ENCODE assay signal across 11 cellular contexts in the genomic region with DNA sequence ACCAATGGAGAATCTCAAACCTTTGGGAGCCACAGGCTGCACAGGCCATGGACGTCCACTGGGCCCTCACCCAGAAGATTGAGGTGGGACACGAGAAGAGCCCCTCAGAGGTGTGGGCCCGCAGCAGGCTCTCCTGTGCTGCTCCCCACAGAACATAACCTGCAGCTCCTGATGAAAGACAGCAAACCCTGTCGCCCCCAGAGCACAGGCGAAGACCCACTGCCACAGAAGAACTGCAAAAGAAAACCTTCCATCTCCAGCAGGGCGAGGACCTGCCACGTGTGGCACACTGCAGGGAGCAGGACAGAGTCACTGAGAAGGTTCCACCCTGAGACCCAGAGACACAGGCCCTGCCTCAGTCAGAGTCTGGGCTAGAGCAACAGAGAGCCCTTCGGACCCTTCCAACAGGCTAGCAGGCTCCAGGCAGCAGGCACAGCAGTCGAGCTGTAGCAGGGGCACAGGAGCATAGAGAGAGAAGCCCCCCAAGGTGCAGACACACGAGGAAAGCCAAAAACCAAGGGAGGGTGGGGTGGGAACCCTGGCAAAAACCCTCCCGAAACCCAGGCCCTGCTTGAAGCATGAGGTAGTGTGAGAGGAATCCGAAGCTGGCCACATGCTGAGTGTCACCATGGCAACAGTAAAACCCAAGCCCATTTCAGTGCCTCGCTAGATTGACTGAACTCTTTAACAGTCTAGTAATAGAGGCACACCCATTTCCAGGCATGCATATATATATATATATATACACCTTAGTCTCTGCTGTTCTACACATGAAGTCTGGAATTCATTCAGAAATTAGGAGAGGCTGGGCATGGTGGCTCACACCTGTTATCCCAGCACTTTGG. TPM values are rescaled to one million over a fixed set of nuclear protein-coding genes. Genes with fewer than 3 reads are reported as not detected.
A peak's percentile ranks its signal among the peaks of the same experiment; 100 is the strongest.
DNase-seq lines count a peak whose midpoint lies in the region; ATAC-seq, FAIRE-seq and TF ChIP-seq lines count a peak whose summit lies in the region.
"Had no signal": no experiment of that assay in that cellular context is flagged by ENCODE, and none has a peak within 500 bp of the region (broad histone marks: within the 10 kb centered on the region; RNA-seq: fewer than 3 reads in every experiment).

No MANE protein-coding gene starts in this region.

- TF ChIP-seq EP300 in H1 (IDR thresholded peaks at IDR 0.05; ENCODE audit: borderline replicate concordance in 1 of 2, low read depth in 2 of 2, low read length in 2 of 2) = no peak

- H3K23me2 ChIP-seq in H1 (ENCODE audit: low read depth, low read length) = no peaks in the 10 kb centered on the region; the same call in 1 of the 2 replicates

- no peak overlapping the region for H2AK5ac ChIP-seq in H1 (ENCODE audit: low read depth, low read length)
- H2AK5ac ChIP-seq in neuronal stem cell (ENCODE audit: low read depth, low read length) = no peak overlapping the region

- TF ChIP-seq RAD21 in H1 (IDR thresholded peaks at IDR 0.05 in 1 of 2, conservative IDR thresholded peaks at IDR 0.05 in 1 of 2; ENCODE audit: low read depth in 2 of 2, low read length in 2 of 2) = no peak

- no peak overlapping the region for H3K4me3 ChIP-seq in H1 (ENCODE audit: extremely low read depth in 1 of 4, insufficient read depth in 2 of 4, low read depth in 3 of 4, low read length in 4 of 4)
- no peak overlapping the region for H3K4me3 ChIP-seq in neuronal stem cell (ENCODE audit: low read length in 2 of 2)
- H3K4me3 ChIP-seq: dorsolateral prefrontal cortex had no signal

- peaks cover 0 to 25% (median 24%) of the 10 kb centered on the region in 4 experiments; a peak in 6 of 7 replicates for H3K27me3 ChIP-seq in H1 (replicated peaks in 1 of 4; ENCODE audit: control insufficient read depth in 3 of 4, extremely low read depth in 1 of 4, insufficient read depth in 3 of 4, low read length in 3 of 4)
- peaks cover 0 to 3% (median 0%) of the 10 kb centered on the region in 3 experiments for H3K27me3 ChIP-seq in neuronal stem cell (ENCODE audit: control insufficient read depth in 3 of 3, insufficient read depth in 3 of 3, low read depth in 1 of 3, low read length in 3 of 3)
- H3K27me3 ChIP-seq: dorsolateral prefrontal cortex had no signal

- H2BK20ac ChIP-seq in H1 (ENCODE audit: low read length) = no peak overlapping the region

- no peaks in the 10 kb centered on the region for H3K36me3 ChIP-seq in H1 (ENCODE audit: control insufficient read depth in 2 of 4, insufficient read depth in 4 of 4, low read length in 3 of 4)
- H3K36me3 ChIP-seq in neuronal stem cell (replicated peaks in 1 of 2; ENCODE audit: control insufficient read depth in 2 of 2, insufficient read depth in 2 of 2, low read length in 2 of 2) = peaks cover 4 to 24% of the 10 kb centered on the region in 2 donors

- H3K27ac Mint-ChIP-seq in activated CD4-positive, alpha-beta T cell treated with anti-CD3 and anti-CD28 coated beads, Interleukin-2, amount 10 ng/mL, durations not matched to agents 24 days and 14 days = no peak overlapping the region
- H3K27ac Mint-ChIP-seq: T-cell had no signal

- H3K23ac ChIP-seq in H1 (ENCODE audit: insufficient read length) (no peak overlapping the region), neuronal stem cell (ENCODE audit: low read depth, low read length, poor library complexity) (no peak overlapping the region)

- H3K27ac ChIP-seq in H1 (ENCODE audit: low read depth, low read length) (no peak overlapping the region), neuronal stem cell (replicated peaks; ENCODE audit: low read length) (no peak overlapping the region)
- H3K27ac ChIP-seq: dorsolateral prefrontal cortex had no signal

- 63% methylated on average over 13 of the region's 13 CpGs; no CpG with 5 or more reads in 1 of the 2 experiments for WGBS in H1 (ENCODE audit: extremely low coverage in 1 of 2, insufficient coverage in 1 of 2, insufficient read length in 1 of 2, insufficient replicate concordance in 2 of 2, low coverage in 1 of 2, low lambda C conversion rate in 2 of 2, missing lambda C conversion rate in 1 of 2), 2 experiments
- WGBS in neuronal stem cell (ENCODE audit: extremely low coverage in 2 of 2, insufficient read length in 2 of 2, insufficient replicate concordance in 1 of 2), 2 donors = no CpG with 5 or more reads among the region's 13 CpGs

- H2BK120ac ChIP-seq in H1 (replicated peaks; ENCODE audit: low read depth, low read length) (no peak overlapping the region), neuronal stem cell (ENCODE audit: low read depth, low read length) (no peak overlapping the region)

- no peak for ATAC-seq in HG02885 (IDR thresholded peaks at IDR 0.05; ENCODE audit: poor library complexity, unreplicated experiment)
- no peak for ATAC-seq in GM21717 (IDR thresholded peaks at IDR 0.05; ENCODE audit: unreplicated experiment)
- ATAC-seq: T-cell had no signal

- H3K4me3 Mint-ChIP-seq in activated CD4-positive, alpha-beta T cell treated with anti-CD3 and anti-CD28 coated beads, Interleukin-2, amount 10 ng/mL, durations not matched to agents 24 days and 14 days = no peak overlapping the region
- H3K4me3 Mint-ChIP-seq: T-cell had no signal

- H4K8ac ChIP-seq in H1 (ENCODE audit: extremely low read depth, insufficient read depth, low read length) (no peak overlapping the region), neuronal stem cell (ENCODE audit: low read depth, low read length) (no peak overlapping the region)

- no peaks in the 10 kb centered on the region for H3K9me3 Mint-ChIP-seq in activated CD4-positive, alpha-beta T cell treated with anti-CD3 and anti-CD28 coated beads, Interleukin-2, amount 10 ng/mL, durations not matched to agents 24 days and 14 days
- H3K9me3 Mint-ChIP-seq: T-cell had no signal

- H3K79me1 ChIP-seq in H1 (ENCODE audit: low read depth, low read length) (no peaks in the 10 kb centered on the region), neuronal stem cell (ENCODE audit: low read depth, low read length) (no peaks in the 10 kb centered on the region)

- H2BK12ac ChIP-seq in H1 (ENCODE audit: low read depth, low read length) (peak overlapping the region; percentile 85), neuronal stem cell (ENCODE audit: low read length) (no peak overlapping the region)

- in situ Hi-C loops in GM13977 (cut with MboI; ENCODE audit: low pct_unique_long_range_greater_than_20kb, low sequenced_read_pairs, unreplicated experiment) = no loop called here

- H3K9me3 ChIP-seq in H1 (ENCODE audit: insufficient read depth in 2 of 2, low read depth in 1 of 2, low read length in 1 of 2) = no peaks in the 10 kb centered on the region
- no peaks in the 10 kb centered on the region for H3K9me3 ChIP-seq in neuronal stem cell (replicated peaks in 1 of 2; ENCODE audit: control insufficient read depth in 2 of 2, insufficient read depth in 1 of 2, low read depth in 1 of 2, low read length in 2 of 2)

- peaks cover 11 to 19% of the 10 kb centered on the region in 2 experiments for H4K20me1 ChIP-seq in H1 (replicated peaks in 1 of 2; ENCODE audit: control insufficient read depth in 1 of 2, insufficient read depth in 2 of 2, low read length in 2 of 2)

- H3K9ac ChIP-seq in H1 (replicated peaks in 1 of 4; ENCODE audit: extremely low read depth in 1 of 4, low read depth in 3 of 4, low read length in 3 of 4) (no peak overlapping the region), neuronal stem cell (ENCODE audit: low read depth, low read length, poor library complexity) (no peak overlapping the region)

- H3K27me3 Mint-ChIP-seq in activated CD4-positive, alpha-beta T cell treated with anti-CD3 and anti-CD28 coated beads, Interleukin-2, amount 10 ng/mL, durations not matched to agents 24 days and 14 days = no peaks in the 10 kb centered on the region
- H3K27me3 Mint-ChIP-seq: T-cell had no signal

- H3K79me2 ChIP-seq in H1 (ENCODE audit: control insufficient read depth in 1 of 2, insufficient read depth in 2 of 2, low read length in 2 of 2) = no peaks in the 10 kb centered on the region

- no peak overlapping the region for H2BK15ac ChIP-seq in H1 (ENCODE audit: low read length)
- no peak overlapping the region for H2BK15ac ChIP-seq in neuronal stem cell (ENCODE audit: low read length)

- H3K14ac ChIP-seq in H1 (ENCODE audit: insufficient read length) (no peak overlapping the region), neuronal stem cell (ENCODE audit: low read length) (peak overlapping the region; percentile 32)

- intact Hi-C loops in activated CD4-positive, alpha-beta T cell treated with anti-CD3 and anti-CD28 coated beads, Interleukin-2, amount 10 ng/mL, durations not matched to agents 24 days and 14 days (cut with micrococcal nuclease) = no loop called here

- H3K36me3 Mint-ChIP-seq in activated CD4-positive, alpha-beta T cell treated with anti-CD3 and anti-CD28 coated beads, Interleukin-2, amount 10 ng/mL, durations not matched to agents 24 days and 14 days (ENCODE audit: low read depth) = peaks cover 49% of the 10 kb centered on the region

- TF ChIP-seq POLR2A in H1 (IDR thresholded peaks at IDR 0.05; ENCODE audit: control extremely low read depth in 1 of 2, low read depth in 2 of 2, low read length in 2 of 2) = no peak

- POLR2A ChIA-PET in H1 (lab: Charles Lee; ENCODE audit: partially characterized antibody) = no interaction called here

- peak; percentile 13 for FAIRE-seq in H1 (lab: Jason Lieb, UNC)

- peaks cover 0 to 11% (median 4%) of the 10 kb centered on the region in 4 experiments; a peak in 4 of 7 replicates for H3K4me1 ChIP-seq in H1 (replicated peaks in 1 of 4; ENCODE audit: control insufficient read depth in 3 of 4, insufficient read depth in 4 of 4, low read length in 3 of 4)
- H3K4me1 ChIP-seq in neuronal stem cell (ENCODE audit: control insufficient read depth in 2 of 2, insufficient read depth in 1 of 2, low read depth in 1 of 2, low read length in 2 of 2) = peaks cover 16 to 19% of the 10 kb centered on the region in 2 donors

- H3K4ac ChIP-seq in H1 (replicated peaks; ENCODE audit: insufficient read length, low read depth, low read length) (no peak overlapping the region), neuronal stem cell (ENCODE audit: low read length) (no peak overlapping the region)

- H2AFZ ChIP-seq in H1 (ENCODE audit: low read length) (no peak overlapping the region), neuronal stem cell (ENCODE audit: low read length) (no peak overlapping the region)

- H2BK5ac ChIP-seq in H1 (ENCODE audit: low read depth, low read length) = no peak overlapping the region
- H2BK5ac ChIP-seq in neuronal stem cell (ENCODE audit: low read length) = no peak overlapping the region

- H4K5ac ChIP-seq in H1 (ENCODE audit: insufficient read length, low read depth, low read length) = no peak overlapping the region

- H3K4me2 ChIP-seq in H1 (ENCODE audit: insufficient read depth in 1 of 2, low read depth in 2 of 2, low read length in 2 of 2) = no peak overlapping the region
- no peak overlapping the region for H3K4me2 ChIP-seq in neuronal stem cell (ENCODE audit: insufficient read depth, low read length, poor library complexity, severe bottlenecking)

- TF ChIP-seq CTCF in H1 (IDR thresholded peaks at IDR 0.05; ENCODE audit: control extremely low read depth in 1 of 3, insufficient read depth in 1 of 3, low read depth in 1 of 3, low read length in 3 of 3) (no peak), GM13977 (IDR thresholded peaks at IDR 0.05; ENCODE audit: extremely low read depth, insufficient read depth, missing control alignments) (no peak)

- no peak overlapping the region for H4K91ac ChIP-seq in H1 (replicated peaks; ENCODE audit: insufficient read length, low read length)
- H4K91ac ChIP-seq in neuronal stem cell (ENCODE audit: low read depth, low read length, poor library complexity) = no peak overlapping the region

- CTCF ChIA-PET in H1 (lab: Charles Lee; ENCODE audit: partially characterized antibody) = interaction anchor here (0.6 to 2.7 kb wide), 6 partner anchors 9 to 143 kb away, joined by 3 to 16 read pairs (median 3); no protein-coding TSS in a partner anchor

- DNase-seq in Daoy (ENCODE audit: low read depth) (peak; percentile 91), LHCN-M2 (ENCODE audit: low read depth) (peak; percentile 77), H1 (ENCODE audit: low read depth in 1 of 2, low spot score in 2 of 2) (peak; percentile 34 to 72), neuronal stem cell (ENCODE audit: low spot score) (peak; percentile 67), GM13977 (ENCODE audit: low spot score) (no peak)
- DNase-seq in activated CD4-positive, alpha-beta T cell treated with anti-CD3 and anti-CD28 coated beads, Interleukin-2, amount 10 ng/mL, durations not matched to agents 24 days and 14 days = no peak
- DNase-seq: activated T-cell treated with anti-CD3 and anti-CD28 coated beads for 4 hours, T-cell had no signal

- H3K56ac ChIP-seq in H1 (replicated peaks; ENCODE audit: insufficient read length, low read depth, low read length) = no peak overlapping the region

- H3K18ac ChIP-seq in H1 (ENCODE audit: extremely low read depth, low read length) (no peak overlapping the region), neuronal stem cell (ENCODE audit: low read length) (peak overlapping the region; percentile 81)

- H3K4me1 Mint-ChIP-seq in activated CD4-positive, alpha-beta T cell treated with anti-CD3 and anti-CD28 coated beads, Interleukin-2, amount 10 ng/mL, durations not matched to agents 24 days and 14 days = peaks cover 7% of the 10 kb centered on the region

RNA-seq across cellular contexts. Expression of a gene that starts 60.0 kb away (rescaled TPM):
- 17.7 and 30.9 TPM in 2 replicates for total RNA-seq in Daoy (2014; rRNA removed; shearing (Covaris generic))
- 14.9 and 16.9 TPM in 2 replicates for total RNA-seq in LHCN-M2 (2014; rRNA removed)
- 23.3 TPM for polyA plus RNA-seq in LHCN-M2 (2012)
- total RNA-seq in H1 (2021; fragmentation: NEBNext Ultra II Directional; extraction: Animal tissue kit (Norgen Biotek cat#: 25700)) = 15.7 and 16.0 TPM in 2 replicates
- polyA plus RNA-seq in H1 (2011; rRNA removed) = 24.3 and 28.9 TPM in 2 replicates
- polyA plus RNA-seq in H1 (2011; cell fraction: cytosol; rRNA removed) = 22.9 TPM
- 23.5 TPM for polyA plus RNA-seq in H1 (2011; cell fraction: nucleus; rRNA removed)
- polyA plus RNA-seq in H1 (2012, experiment 1 of 2) = 8.5 to 14.9 TPM (median 13.4 TPM) in 4 replicates
- polyA plus RNA-seq in H1 (2012, experiment 2 of 2) = 13.4 TPM
- polyA plus RNA-seq in H1 (2013, experiment 1 of 2) = 9.5 TPM
- polyA plus RNA-seq in H1 (2013, experiment 2 of 2) = 7.9 TPM
- polyA minus RNA-seq in H1 (2011; rRNA and poly(A)+ RNA removed) = 5.7 and 6.4 TPM in 2 replicates
- polyA minus RNA-seq in H1 (2011; cell fraction: cytosol; rRNA and poly(A)+ RNA removed) = 7.2 TPM
- polyA minus RNA-seq in H1 (2011; cell fraction: nucleus; rRNA and poly(A)+ RNA removed) = 15.6 TPM
- 14.3 TPM for polyA plus RNA-seq in neuronal stem cell (2013, experiment 1 of 2)
- polyA plus RNA-seq in neuronal stem cell (2013, experiment 2 of 2) = 13.1 TPM
- total RNA-seq in activated CD4-positive, alpha-beta T cell treated with anti-CD3 and anti-CD28 coated beads, Interleukin-2, amount 10 ng/mL, durations not matched to agents 24 days and 14 days = 30.8 and 32.8 TPM in 2 replicates

Comparison
In these comparisons a context has a peak if more than half of its experiments do, and no peak if none do; other contexts are left out.
1. DNase-seq: peak in Daoy (single experiment), LHCN-M2 (single experiment), H1 (2 of 2) and neuronal stem cell (single experiment); none in activated CD4-positive, alpha-beta T cell treated with anti-CD3 and anti-CD28 coated beads, Interleukin-2, amount 10 ng/mL, durations not matched to agents 24 days and 14 days (single experiment) and GM13977 (single experiment).